9 cellular contexts compared by ENCODE assay signal in the genomic region with DNA sequence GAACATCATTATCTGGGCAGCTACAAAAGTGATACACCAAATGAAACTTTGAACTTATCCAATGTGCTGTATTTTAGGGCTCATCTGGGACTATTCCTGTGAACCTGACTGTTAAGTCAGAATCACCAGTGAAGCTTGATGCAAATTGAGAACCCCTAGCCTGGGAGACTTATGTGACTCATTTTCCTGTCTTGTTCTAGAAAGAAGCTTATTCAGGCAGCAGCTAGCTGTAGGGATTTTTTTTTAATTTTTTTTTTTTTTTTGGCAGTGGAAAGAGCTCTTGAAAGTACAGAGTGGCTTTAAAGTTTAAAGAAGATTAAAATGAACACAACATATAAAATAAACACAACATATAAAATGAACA.
DNase-seq lines count a peak whose midpoint lies in the region; ATAC-seq, FAIRE-seq and TF ChIP-seq lines count a peak whose summit lies in the region.
"Had no signal": no experiment of that assay in that cellular context is flagged by ENCODE, and none has a peak within 500 bp of the region (broad histone marks: within the 10 kb centered on the region; RNA-seq: fewer than 3 reads in every experiment).

No MANE protein-coding gene starts in this region.

- H4K20me1 ChIP-seq in HepG2 (ENCODE audit: insufficient read depth, low read length): no peaks in the 10 kb centered on the region

- no peaks in the 10 kb centered on the region for H3K9me3 ChIP-seq in HepG2 (ENCODE audit: low read length)

- peak overlapping the region; percentile 78 for H3K4me3 Mint-ChIP-seq in activated B cell treated with CpG ODN at 0.5 μM for 24 hours

- peaks cover 8% of the 10 kb centered on the region for H3K36me3 Mint-ChIP-seq in activated B cell treated with CpG ODN at 0.5 μM for 24 hours (ENCODE audit: low read depth)

- H3K27ac Mint-ChIP-seq in activated B cell treated with CpG ODN at 0.5 μM for 24 hours: peak overlapping the region; percentile 89

- H3K27ac ChIP-seq in HepG2 (ENCODE audit: extremely low read length, insufficient read depth, low read length): no peak overlapping the region

- H3K9me3 Mint-ChIP-seq in activated B cell treated with CpG ODN at 0.5 μM for 24 hours: no peaks in the 10 kb centered on the region

- TF ChIP-seq EP300 in HepG2 (IDR thresholded peaks at IDR 0.05; ENCODE audit: low read depth in 2 of 2, low read length in 2 of 2) (no peak), HepG2 (CRISPR knock-in tag; IDR thresholded peaks at IDR 0.05; ENCODE audit: borderline replicate concordance) (no peak)

- no peak for TF ChIP-seq POLR2A in HepG2 (IDR thresholded peaks at IDR 0.05; ENCODE audit: insufficient read depth in 1 of 2, low read depth in 2 of 2, low read length in 2 of 2)

- no peak overlapping the region for H2AFZ ChIP-seq in HepG2 (ENCODE audit: low read length)

- CTCF ChIA-PET in activated B cell treated with CpG ODN at 0.5 μM for 24 hours (lab: Charles Lee): interaction anchor here (0.6 to 2.5 kb wide), 5 partner anchors 41 to 286 kb away, joined by 3 to 20 read pairs (median 4); partner anchors contain the start of gene DTWD2
- CTCF ChIA-PET in HepG2 (lab: Yijun Ruan, JAX; ENCODE audit: low intra/inter-chr PET ratio, low total read pairs): no interaction called here

- no peaks in the 10 kb centered on the region for H3K27me3 ChIP-seq in HepG2 (ENCODE audit: control insufficient read depth in 1 of 2, insufficient read depth in 2 of 2, low read length in 2 of 2)

- ATAC-seq in HG03060 (IDR thresholded peaks at IDR 0.05; ENCODE audit: low read depth, unreplicated experiment): peak; percentile 29
- ATAC-seq in activated B cell treated with CpG ODN at 0.5 μM for 24 hours (ENCODE audit: low read depth): peak; percentile 42
- no peak for ATAC-seq in HepG2

- H3K4me1 ChIP-seq in HepG2 (ENCODE audit: insufficient read depth, low read length): peaks cover 38% of the 10 kb centered on the region

- TF ChIP-seq CTCF in activated B cell treated with CpG ODN at 0.5 μM for 24 hours (IDR thresholded peaks at IDR 0.05) (no peak), HepG2 (CRISPR knock-in tag; IDR thresholded peaks at IDR 0.05) (no peak)

- no peak overlapping the region for H3K4me3 ChIP-seq in HepG2 (replicated peaks in 1 of 3; ENCODE audit: insufficient read depth in 1 of 3, low read depth in 2 of 3, low read length in 3 of 3)

- TF ChIP-seq RAD21 in HepG2 (CRISPR knock-in tag; IDR thresholded peaks at IDR 0.05): no peak

- H3K36me3 ChIP-seq in HepG2 (replicated peaks in 1 of 2; ENCODE audit: control insufficient read depth in 1 of 2, insufficient read depth in 2 of 2, low read length in 2 of 2): no peaks in the 10 kb centered on the region

- H3K9ac ChIP-seq in HepG2 (ENCODE audit: insufficient read depth, low read depth, low read length): no peak overlapping the region

- in situ Hi-C loops in HepG2 (cut with HindIII; ENCODE audit: extremely low pct_ligation_motif_present, low pct_unique_long_range_greater_than_20kb): no loop called here

- H3K27me3 Mint-ChIP-seq in activated B cell treated with CpG ODN at 0.5 μM for 24 hours: no peaks in the 10 kb centered on the region

- peaks cover 97% of the 10 kb centered on the region for H3K4me1 Mint-ChIP-seq in activated B cell treated with CpG ODN at 0.5 μM for 24 hours

- no TSS peak for BruUV-seq in HepG2 (replicated peaks; lab: Mats Ljungman, UMichigan)

- POLR2A ChIA-PET in activated B cell treated with CpG ODN at 0.5 μM for 24 hours (lab: Charles Lee): interaction anchor here (0.6 to 7.2 kb wide), 24 partner anchors 9 to 287 kb away, joined by 3 to 54 read pairs (median 5); partner anchors contain the start of genes DMXL1, DTWD2 and TNFAIP8
- POLR2A ChIA-PET in HepG2 (lab: Yijun Ruan, JAX): no interaction called here

- peaks cover 3% of the 10 kb centered on the region for H3K79me2 ChIP-seq in HepG2 (ENCODE audit: insufficient read depth, low read length)

- intact Hi-C loops in activated B cell treated with CpG ODN at 0.5 μM for 24 hours (cut with micrococcal nuclease) (loop anchor here (1.0 to 2.0 kb wide), 7 partner anchors 16 to 252 kb away; partner anchors contain the start of gene TNFAIP8), HepG2 (cut with micrococcal nuclease; ENCODE audit: unreplicated experiment) (no loop called here), posterior cingulate gyrus (cut with DNase I) (no loop called here)

- DNase-seq in NOMO-1 (lab: John Stamatoyannopoulos, UW; ENCODE audit: unreplicated experiment in 2 of 2) (peak; percentile 11 to 19), NOMO-1 treated with dmso at 0.1 percent for 144 hours (lab: John Stamatoyannopoulos, UW; ENCODE audit: unreplicated experiment) (no peak), activated B cell treated with CpG ODN at 0.5 μM for 24 hours (no peak), HepG2 (ENCODE audit: low spot score) (no peak), posterior cingulate gyrus (no peak), NCI-H1105 treated with DMSO at 0.1 percent for 48 hours (lab: John Stamatoyannopoulos, UW) (no peak), NCI-H2171 treated with DMSO at 0.1 percent for 48 hours (lab: John Stamatoyannopoulos, UW) (no peak)

- no peak overlapping the region for H3K4me2 ChIP-seq in HepG2 (ENCODE audit: low read depth, low read length)

- FAIRE-seq in HepG2 (lab: Jason Lieb, UNC): no peak
- FAIRE-seq: A204.1 had no signal

TF ChIP-seq in HepG2, 621 proteins besides CTCF, POLR2A, EP300 and RAD21:
- no peak for TF ChIP-seq ARID4A (CRISPR knock-in tag; IDR thresholded peaks at IDR 0.05; ENCODE audit: borderline replicate concordance)
- TF ChIP-seq CCDC6 (CRISPR knock-in tag; IDR thresholded peaks at IDR 0.05): no peak
- TF ChIP-seq ZEB1 (IDR thresholded peaks at IDR 0.05; ENCODE audit: insufficient replicate concordance, low read depth): peak; percentile 15

Comparison
In these comparisons a context has a peak if more than half of its experiments do, and no peak if none do; other contexts are left out.
1. DNase-seq: peak in NOMO-1 (2 of 2); none in NOMO-1 treated with dmso at 0.1 percent for 144 hours (single experiment), activated B cell treated with CpG ODN at 0.5 μM for 24 hours (single experiment), HepG2 (single experiment), posterior cingulate gyrus (0 of 10), NCI-H1105 treated with DMSO at 0.1 percent for 48 hours (single experiment) and NCI-H2171 treated with DMSO at 0.1 percent for 48 hours (single experiment).